7 cellular contexts compared by ENCODE assay signal in genomic region chrX:153818064-153818463, GRCh38. TPM values are rescaled to one million over a fixed set of nuclear protein-coding genes. Genes with fewer than 3 reads are reported as not detected.
"Had no signal": no experiment of that assay in that cellular context is flagged by ENCODE, and none has a peak within 500 bp of the region (broad histone marks: within the 10 kb centered on the region; RNA-seq: fewer than 3 reads in every experiment).

No MANE protein-coding gene starts in this region.

RNA-seq across cellular contexts. Expression of gene SRPK3, which starts 37.2 kb away (rescaled TPM):
- total RNA-seq: activated CD4-positive, alpha-beta memory T cell treated with anti-CD3 and anti-CD28 coated beads, Interleukin-2, amount 10 ng/mL, durations not matched to agents 7 days and 5 days; activated CD4-positive, alpha-beta T cell treated with anti-CD3 and anti-CD28 coated beads, Interleukin-2, amount 10 ng/mL, durations not matched to agents 7 days and 5 days; activated naive CD4-positive, alpha-beta T cell treated with anti-CD3 and anti-CD28 coated beads, Interleukin-2, amount 50 U/mL, for 72 hours; activated naive CD8-positive, alpha-beta T cell treated with anti-CD3 and anti-CD28 coated beads, Interleukin-2, amount 10 ng/mL, durations not matched to agents 7 days and 5 days; activated T-helper 2 cell treated with anti-CD3 and anti-CD28 coated beads, Interferon-gamma antibody, Interleukin-2, Interleukin-4, amounts not matched to agents 10 μg/mL and 5 μg/mL and 100 μg/mL, durations not matched to agents 14 hours and 24 hours and 36 hours; cardiac muscle cell; glomerular endothelial cell had no signal
